Comparison of ENCODE assay signal across 14 cellular contexts in the genomic region with DNA sequence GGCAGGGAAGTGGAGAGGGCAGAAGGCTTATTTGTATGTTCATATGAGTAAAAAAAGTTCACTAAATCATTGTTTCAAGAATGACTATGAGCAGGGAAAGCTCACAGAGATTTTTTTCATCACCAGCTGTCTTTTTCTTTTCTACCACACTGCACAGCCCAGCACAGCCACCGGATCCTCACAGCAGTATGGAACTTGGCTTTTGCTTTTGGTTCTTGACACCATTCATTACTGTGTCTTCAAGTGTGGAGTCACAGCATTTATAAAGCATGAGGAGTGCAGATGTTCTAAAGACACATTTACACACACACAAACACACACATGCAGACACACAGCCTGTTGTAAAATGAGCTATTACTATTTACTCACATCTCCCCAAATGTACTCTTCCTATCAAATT.
A peak's percentile ranks its signal among the peaks of the same experiment; 100 is the strongest.
DNase-seq lines count a peak whose midpoint lies in the region; ATAC-seq and TF ChIP-seq lines count a peak whose summit lies in the region.
"Had no signal": no experiment of that assay in that cellular context is flagged by ENCODE, and none has a peak within 500 bp of the region (broad histone marks: within the 10 kb centered on the region; RNA-seq: fewer than 3 reads in every experiment).

No MANE protein-coding gene starts in this region.

- intact Hi-C loops in sigmoid colon (cut with DNase I): no loop called here

- POLR2A ChIA-PET in activated naive CD8-positive, alpha-beta T cell treated with anti-CD3 and anti-CD28 coated beads, Interleukin-2, amount 10 ng/mL, durations not matched to agents 7 days and 5 days (lab: Charles Lee): no interaction called here

- CTCF ChIA-PET in activated CD8-positive, alpha-beta memory T cell treated with anti-CD3 and anti-CD28 coated beads, Interleukin-2, amount 10 ng/mL, durations not matched to agents 7 days and 5 days (lab: Charles Lee): interaction anchor here (2.0 kb wide), 1 partner anchor 10 kb away, joined by 6 read pairs; no protein-coding TSS in a partner anchor

- no peaks in the 10 kb centered on the region for H3K9me3 Mint-ChIP-seq in activated CD8-positive, alpha-beta memory T cell treated with anti-CD3 and anti-CD28 coated beads, Interleukin-2, amount 10 ng/mL, durations not matched to agents 7 days and 5 days (ENCODE audit: low read depth)
- H3K9me3 Mint-ChIP-seq in activated naive CD8-positive, alpha-beta T cell treated with anti-CD3 and anti-CD28 coated beads, Interleukin-2, amount 10 ng/mL, durations not matched to agents 7 days and 5 days: no peaks in the 10 kb centered on the region
- no peaks in the 10 kb centered on the region for H3K9me3 Mint-ChIP-seq in stimulated activated naive B cell treated with anti-CD40 and anti-IgM and Interleukin-4, amounts not matched to agents 10 μg/mL and 1 μg/mL and 100 μg/mL, for 72 hours

- DNase-seq in activated CD8-positive, alpha-beta memory T cell treated with anti-CD3 and anti-CD28 coated beads, Interleukin-2, amount 10 ng/mL, durations not matched to agents 7 days and 5 days: no peak
- no peak for DNase-seq in activated CD8-positive, alpha-beta memory T cell treated with anti-CD3 and anti-CD28 coated beads, Interleukin-2, amount 50 U/mL, for 48 hours
- no peak for DNase-seq in activated naive CD8-positive, alpha-beta T cell treated with anti-CD3 and anti-CD28 coated beads, Interleukin-2, amount 10 ng/mL, durations not matched to agents 7 days and 5 days
- no peak for DNase-seq in stimulated activated naive B cell treated with anti-CD40 and anti-IgM and Interleukin-4, amounts not matched to agents 10 μg/mL and 1 μg/mL and 100 μg/mL, for 72 hours
- no peak for DNase-seq in NK-92 treated with Interleukin-12 subunit alpha and Interleukin-12 subunit beta, amount 100 ng/mL, for 24 hours (lab: John Stamatoyannopoulos, UW)
- DNase-seq in NCI-H1417 (lab: John Stamatoyannopoulos, UW): no peak
- DNase-seq in sigmoid colon: no peak
- DNase-seq: Caco-2; central memory CD4-positive, alpha-beta T cell; MV-4-11; OCI-M1; ovary had no signal

- H3K4me3 Mint-ChIP-seq in activated CD8-positive, alpha-beta memory T cell treated with anti-CD3 and anti-CD28 coated beads, Interleukin-2, amount 10 ng/mL, durations not matched to agents 7 days and 5 days: no peak overlapping the region
- no peak overlapping the region for H3K4me3 Mint-ChIP-seq in activated naive CD8-positive, alpha-beta T cell treated with anti-CD3 and anti-CD28 coated beads, Interleukin-2, amount 10 ng/mL, durations not matched to agents 7 days and 5 days
- no peak overlapping the region for H3K4me3 Mint-ChIP-seq in stimulated activated naive B cell treated with anti-CD40 and anti-IgM and Interleukin-4, amounts not matched to agents 10 μg/mL and 1 μg/mL and 100 μg/mL, for 72 hours

- H3K36me3 Mint-ChIP-seq in activated CD8-positive, alpha-beta memory T cell treated with anti-CD3 and anti-CD28 coated beads, Interleukin-2, amount 10 ng/mL, durations not matched to agents 7 days and 5 days: peaks cover 4% of the 10 kb centered on the region
- H3K36me3 Mint-ChIP-seq in activated naive CD8-positive, alpha-beta T cell treated with anti-CD3 and anti-CD28 coated beads, Interleukin-2, amount 10 ng/mL, durations not matched to agents 7 days and 5 days: peaks cover 1% of the 10 kb centered on the region
- H3K36me3 Mint-ChIP-seq in stimulated activated naive B cell treated with anti-CD40 and anti-IgM and Interleukin-4, amounts not matched to agents 10 μg/mL and 1 μg/mL and 100 μg/mL, for 72 hours: peaks cover 0 to 5% of the 10 kb centered on the region in 2 donors

- no peak for TF ChIP-seq EP300 in sigmoid colon (IDR thresholded peaks at IDR 0.05)

- H3K36me3 ChIP-seq in sigmoid colon: no peaks in the 10 kb centered on the region
- H3K36me3 ChIP-seq: ovary had no signal

- no peaks in the 10 kb centered on the region for H3K27me3 ChIP-seq in sigmoid colon
- H3K27me3 ChIP-seq: ovary had no signal

- no peak for TF ChIP-seq POLR2A in sigmoid colon (IDR thresholded peaks at IDR 0.05)

- 50 to 65% methylated on average over 1 of the region's 1 CpG for WGBS in sigmoid colon, 2 donors

- no peak for TF ChIP-seq CTCF in sigmoid colon (IDR thresholded peaks at IDR 0.05)

- H3K27me3 Mint-ChIP-seq in activated CD8-positive, alpha-beta memory T cell treated with anti-CD3 and anti-CD28 coated beads, Interleukin-2, amount 10 ng/mL, durations not matched to agents 7 days and 5 days: no peaks in the 10 kb centered on the region
- no peaks in the 10 kb centered on the region for H3K27me3 Mint-ChIP-seq in activated naive CD8-positive, alpha-beta T cell treated with anti-CD3 and anti-CD28 coated beads, Interleukin-2, amount 10 ng/mL, durations not matched to agents 7 days and 5 days
- no peaks in the 10 kb centered on the region for H3K27me3 Mint-ChIP-seq in stimulated activated naive B cell treated with anti-CD40 and anti-IgM and Interleukin-4, amounts not matched to agents 10 μg/mL and 1 μg/mL and 100 μg/mL, for 72 hours

- ATAC-seq in activated CD8-positive, alpha-beta memory T cell treated with anti-CD3 and anti-CD28 coated beads, Interleukin-2, amount 10 ng/mL, durations not matched to agents 7 days and 5 days: peak; percentile 66
- peak; percentile 55 for ATAC-seq in HG03045 (IDR thresholded peaks at IDR 0.05; ENCODE audit: unreplicated experiment)
- ATAC-seq in activated naive CD8-positive, alpha-beta T cell treated with anti-CD3 and anti-CD28 coated beads, Interleukin-2, amount 10 ng/mL, durations not matched to agents 7 days and 5 days (ENCODE audit: low read depth): peak; percentile 70
- peak; percentile 31 to 48 for ATAC-seq in stimulated activated naive B cell treated with anti-CD40 and anti-IgM and Interleukin-4, amounts not matched to agents 10 μg/mL and 1 μg/mL and 100 μg/mL, for 72 hours (replicated peaks)
- ATAC-seq: HCT116 had no signal

- peaks cover 16% of the 10 kb centered on the region for H3K4me1 Mint-ChIP-seq in activated CD8-positive, alpha-beta memory T cell treated with anti-CD3 and anti-CD28 coated beads, Interleukin-2, amount 10 ng/mL, durations not matched to agents 7 days and 5 days
- H3K4me1 Mint-ChIP-seq in activated naive CD8-positive, alpha-beta T cell treated with anti-CD3 and anti-CD28 coated beads, Interleukin-2, amount 10 ng/mL, durations not matched to agents 7 days and 5 days: peaks cover 27% of the 10 kb centered on the region
- peaks cover 20 to 35% of the 10 kb centered on the region in 2 donors for H3K4me1 Mint-ChIP-seq in stimulated activated naive B cell treated with anti-CD40 and anti-IgM and Interleukin-4, amounts not matched to agents 10 μg/mL and 1 μg/mL and 100 μg/mL, for 72 hours

- H3K4me1 ChIP-seq in sigmoid colon: peaks cover 0 to 10% (median 7%) of the 10 kb centered on the region in 4 donors

- H3K27ac Mint-ChIP-seq in activated CD8-positive, alpha-beta memory T cell treated with anti-CD3 and anti-CD28 coated beads, Interleukin-2, amount 10 ng/mL, durations not matched to agents 7 days and 5 days: no peak overlapping the region
- no peak overlapping the region for H3K27ac Mint-ChIP-seq in activated naive CD8-positive, alpha-beta T cell treated with anti-CD3 and anti-CD28 coated beads, Interleukin-2, amount 10 ng/mL, durations not matched to agents 7 days and 5 days
- H3K27ac Mint-ChIP-seq in stimulated activated naive B cell treated with anti-CD40 and anti-IgM and Interleukin-4, amounts not matched to agents 10 μg/mL and 1 μg/mL and 100 μg/mL, for 72 hours: no peak overlapping the region

- no peaks in the 10 kb centered on the region for H3K9me3 ChIP-seq in sigmoid colon
- H3K9me3 ChIP-seq: Caco-2, ovary had no signal

- no peak overlapping the region for H3K4me3 ChIP-seq in sigmoid colon
- H3K4me3 ChIP-seq: ovary had no signal

- no peak overlapping the region for H3K27ac ChIP-seq in sigmoid colon
- H3K27ac ChIP-seq: ovary had no signal
